In genomic region chr21:44368711-44369446, GRCh38 we compare ENCODE assay signal across 1 cellular context.
TF ChIP-seq lines count a peak whose summit lies in the region.

No MANE protein-coding gene starts in this region.

TF ChIP-seq in H1, 55 proteins besides CTCF, POLR2A, EP300 and RAD21:
- no peak for TF ChIP-seq PHF8 (conservative IDR thresholded peaks at IDR 0.05; ENCODE audit: low read depth, low read length)
- TF ChIP-seq, protein P1, sequence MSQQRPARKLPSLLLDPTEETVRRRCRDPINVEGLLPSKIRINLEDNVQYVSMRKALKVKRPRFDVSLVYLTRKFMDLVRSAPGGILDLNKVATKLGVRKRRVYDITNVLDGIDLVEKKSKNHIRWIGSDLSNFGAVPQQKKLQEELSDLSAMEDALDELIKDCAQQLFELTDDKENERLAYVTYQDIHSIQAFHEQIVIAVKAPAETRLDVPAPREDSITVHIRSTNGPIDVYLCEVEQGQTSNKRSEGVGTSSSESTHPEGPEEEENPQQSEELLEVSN (IDR thresholded peaks at IDR 0.05) = peak; percentile 32; the same call in 1 of the 2 replicates
- TF ChIP-seq CHD7 (IDR thresholded peaks at IDR 0.05; ENCODE audit: insufficient replicate concordance, low read length) = no peak
